ENCODE assay signal across 9 cellular contexts in genomic region chr5:176870110-176870591, GRCh38. TPM values are rescaled to one million over a fixed set of nuclear protein-coding genes. Genes with fewer than 3 reads are reported as not detected.
DNase-seq lines count a peak whose midpoint lies in the region; ATAC-seq and TF ChIP-seq lines count a peak whose summit lies in the region.
"Had no signal": no experiment of that assay in that cellular context is flagged by ENCODE, and none has a peak within 500 bp of the region (broad histone marks: within the 10 kb centered on the region; RNA-seq: fewer than 3 reads in every experiment).

No MANE protein-coding gene starts in this region.

- intact Hi-C loops in PC-9 (cut with micrococcal nuclease; ENCODE audit: unreplicated experiment), result no loop called here
- intact Hi-C loops in ovary (cut with DNase I), result no loop called here

- H3K4me1 ChIP-seq in PC-9 (replicated peaks; ENCODE audit: insufficient read depth) (no peaks in the 10 kb centered on the region), ovary (ENCODE audit: insufficient read depth) (no peaks in the 10 kb centered on the region)

- H3K9me3 ChIP-seq in PC-9 (ENCODE audit: insufficient read depth, low read depth), result no peaks in the 10 kb centered on the region
- H3K9me3 ChIP-seq in ovary, result no peaks in the 10 kb centered on the region
- H3K9me3 ChIP-seq in T-helper 17 cell (ENCODE audit: control insufficient read depth, low read length, poor library complexity, severe bottlenecking), result no peaks in the 10 kb centered on the region

- DNase-seq in GM12865 (ENCODE audit: low read depth), result peak; percentile 9
- peak in 1 of 2 experiments; percentile 27 for DNase-seq in PC-9
- DNase-seq in fibroblast of peridontal ligament (ENCODE audit: extremely low read depth), result peak; percentile 14
- DNase-seq in pons (ENCODE audit: low spot score), result peak; percentile 1
- DNase-seq in stimulated activated naive CD4-positive, alpha-beta T cell (lab: John Stamatoyannopoulos, UW), result no peak
- DNase-seq in ovary, result no peak
- no peak for DNase-seq in T-helper 17 cell
- DNase-seq in NCI-H510A (lab: John Stamatoyannopoulos, UW), result no peak

- CTCF ChIA-PET in PC-9 (lab: Charles Lee), result no interaction called here

- no peaks in the 10 kb centered on the region for H4K20me1 ChIP-seq in PC-9 (ENCODE audit: insufficient read depth)

- H3K4me1 Mint-ChIP-seq in T-helper 17 cell, result peaks cover 10% of the 10 kb centered on the region

- no peak overlapping the region for H3K4me2 ChIP-seq in PC-9

- no peak overlapping the region for H2AFZ ChIP-seq in PC-9

- ATAC-seq in T-helper 17 cell, result no peak
- ATAC-seq: activated CD4-positive, CD25-positive, alpha-beta regulatory T cell treated with anti-CD3 and anti-CD28 coated beads, Interleukin-2, amount 50 U/mL, for 24 hours had no signal

- no peak overlapping the region for H3K27ac Mint-ChIP-seq in T-helper 17 cell

- no peaks in the 10 kb centered on the region for H3F3A ChIP-seq in PC-9 (ENCODE audit: insufficient read depth, low read depth)

- no peak for TF ChIP-seq EP300 in ovary (IDR thresholded peaks at IDR 0.05)

- H3K27ac ChIP-seq in PC-9, result no peak overlapping the region
- no peak overlapping the region for H3K27ac ChIP-seq in ovary

- H3K79me2 ChIP-seq in PC-9 (ENCODE audit: low read depth), result no peaks in the 10 kb centered on the region

- BruUV-seq in PC-9 (replicated peaks; lab: Mats Ljungman, UMichigan), result no TSS peak

- 58 to 59% (median 58%) methylated on average over 15 to 17 of the region's 17 CpGs for WGBS in ovary, 3 donors

- no peak overlapping the region for H3K4me3 Mint-ChIP-seq in T-helper 17 cell

- H3K27me3 ChIP-seq in PC-9 (ENCODE audit: insufficient read depth, low read depth) (no peaks in the 10 kb centered on the region), ovary (no peaks in the 10 kb centered on the region)

- H3K36me3 ChIP-seq in PC-9 (ENCODE audit: low read depth) (no peaks in the 10 kb centered on the region), ovary (no peaks in the 10 kb centered on the region)

- no peaks in the 10 kb centered on the region for H3K9me2 ChIP-seq in PC-9 (ENCODE audit: insufficient read depth)

- TF ChIP-seq POLR2A in ovary (IDR thresholded peaks at IDR 0.05), result no peak

- H3K4me3 ChIP-seq in GM12865 (ENCODE audit: low read depth, low read length), result no peak overlapping the region
- no peak overlapping the region for H3K4me3 ChIP-seq in PC-9
- no peak overlapping the region for H3K4me3 ChIP-seq in ovary

- peaks cover 30% of the 10 kb centered on the region for H3K27me3 Mint-ChIP-seq in T-helper 17 cell

- TF ChIP-seq CTCF in GM12865 (IDR thresholded peaks at IDR 0.05; ENCODE audit: insufficient read depth, low read depth, low read length, missing control alignments), result peak; percentile 21
- TF ChIP-seq CTCF in PC-9 (conservative IDR thresholded peaks at IDR 0.05), result 0 out of 2 replicates have a peak, but pooled peaks have one; percentile 36
- TF ChIP-seq CTCF in ovary (IDR thresholded peaks at IDR 0.05), result no peak

- H3K36me3 Mint-ChIP-seq in T-helper 17 cell (ENCODE audit: low read depth), result no peaks in the 10 kb centered on the region

- POLR2A ChIA-PET in PC-9 (lab: Charles Lee; ENCODE audit: unreplicated experiment), result interaction anchor here (0.6 kb wide), 1 partner anchor 216 kb away, joined by 11 read pairs; the partner anchor contains the start of gene FGFR4

RNA-seq across cellular contexts. Expression of gene HK3, which starts 29.0 kb away (rescaled TPM):
- total RNA-seq in PC-9 (2021) (not detected in 2 replicates), ovary (1 to 10 TPM in 5 of 7 donors, under 1 TPM in 2; 0.61 to 9.9 (median 2.3) TPM), T-helper 17 cell (1 to 10 TPM; 1.2 to 4.6 TPM)
- 1 to 10 TPM; 1.0 to 4.6 TPM for polyA plus RNA-seq in ovary

RNA-seq across cellular contexts. Expression of gene UNC5A, which starts 59.8 kb away (rescaled TPM):
- 3.1 and 3.6 TPM in 2 replicates for total RNA-seq in PC-9 (2021)
- total RNA-seq in ovary, result under 1 TPM; 0.08 to 0.77 (median 0.23) TPM
- polyA plus RNA-seq in ovary, result under 1 TPM in 1 of 2 donors, not detected in 1; 0.82 TPM
- total RNA-seq in T-helper 17 cell, result not detected

Comparison
In these comparisons a context has a peak if more than half of its experiments do, and no peak if none do; other contexts are left out.
1. DNase-seq: peak in GM12865 (single experiment), fibroblast of peridontal ligament (single experiment) and pons (single experiment); none in stimulated activated naive CD4-positive, alpha-beta T cell (0 of 6), ovary (0 of 5), T-helper 17 cell (0 of 3) and NCI-H510A (single experiment).
2. CTCF ChIP-seq: peak in GM12865 (single experiment) and PC-9 (single experiment); none in ovary (0 of 3).